Comparison of ENCODE assay signal across 11 cellular contexts in genomic region chr18:48728204-48728833, GRCh38.
DNase-seq lines count a peak whose midpoint lies in the region; TF ChIP-seq lines count a peak whose summit lies in the region.
"Had no signal": no experiment of that assay in that cellular context is flagged by ENCODE, and none has a peak within 500 bp of the region (broad histone marks: within the 10 kb centered on the region; RNA-seq: fewer than 3 reads in every experiment).

No MANE protein-coding gene starts in this region.

- intact Hi-C loops in spleen (cut with DNase I; ENCODE audit: low total_unique reads): no loop called here

- H2AFZ ChIP-seq in neural progenitor cell (replicated peaks): no peak overlapping the region

- no peak for TF ChIP-seq CTCF in neural progenitor cell (IDR thresholded peaks at IDR 0.05)
- TF ChIP-seq CTCF in BE2C (IDR thresholded peaks at IDR 0.05; ENCODE audit: low read depth, low read length): no peak
- TF ChIP-seq CTCF in spleen (IDR thresholded peaks at IDR 0.05 in 8 of 11, conservative IDR thresholded peaks at IDR 0.05 in 3 of 11): no peak

- no peaks in the 10 kb centered on the region for H4K20me1 ChIP-seq in neural progenitor cell (ENCODE audit: low read depth)

- DNase-seq in AG20443 (ENCODE audit: low spot score) (peak; percentile 90), NCI-H2029 (lab: John Stamatoyannopoulos, UW) (peak; percentile 67), cerebellar cortex (ENCODE audit: low spot score) (peak; percentile 59), myocyte (ENCODE audit: low read depth) (peak; percentile 91), GM19240 (ENCODE audit: insufficient read length, low spot score) (no peak), neural progenitor cell (ENCODE audit: low spot score) (no peak), BE2C (no peak), spleen (no peak)
- DNase-seq: Calu3 had no signal

- H3K9me3 Mint-ChIP-seq in neural progenitor cell: peaks cover 34% of the 10 kb centered on the region
- H3K9me3 Mint-ChIP-seq: activated T-helper 1 cell treated with anti-CD3 and anti-CD28 coated beads, Interleukin-12 subunit alpha, Interleukin-12 subunit beta, Interleukin-2, Interleukin-4 antibody, amounts not matched to agents 30 ng/mL and 10 ng/mL and 1 ng/mL, durations not matched to agents 14 hours and 24 hours and 36 hours; T-helper 1 cell treated with Interleukin-12 subunit alpha and Interleukin-12 subunit beta and Interleukin-4 antibody, amounts not matched to agents 30 μg/mL and 1 μg/mL, for 36 hours had no signal

- H3K9ac ChIP-seq in neural progenitor cell: no peak overlapping the region

- peaks cover 7% of the 10 kb centered on the region for H3K4me1 ChIP-seq in neural progenitor cell
- no peaks in the 10 kb centered on the region for H3K4me1 ChIP-seq in BE2C
- peaks cover 0 to 4% (median under 1%) of the 10 kb centered on the region in 6 donors for H3K4me1 ChIP-seq in spleen

- no peaks in the 10 kb centered on the region for H3K79me2 ChIP-seq in neural progenitor cell (ENCODE audit: low read depth)

- peaks cover 13% of the 10 kb centered on the region for H3K4me1 Mint-ChIP-seq in neural progenitor cell

- H3K36me3 ChIP-seq in neural progenitor cell (no peaks in the 10 kb centered on the region), BE2C (no peaks in the 10 kb centered on the region), spleen (no peaks in the 10 kb centered on the region)

- no peaks in the 10 kb centered on the region for H3K9me3 ChIP-seq in neural progenitor cell (ENCODE audit: low read depth)
- no peaks in the 10 kb centered on the region for H3K9me3 ChIP-seq in BE2C
- H3K9me3 ChIP-seq in spleen: peaks cover 0 to 6% (median 0%) of the 10 kb centered on the region in 8 donors

- WGBS in spleen, 5 donors: 63 to 78% (median 65%) methylated on average over 6 of the region's 6 CpGs

- peaks cover 13% of the 10 kb centered on the region for H3K36me3 Mint-ChIP-seq in neural progenitor cell

- peaks cover 7% of the 10 kb centered on the region for H3F3A ChIP-seq in neural progenitor cell (ENCODE audit: low read depth)

- H3K4me3 ChIP-seq in neural progenitor cell (no peak overlapping the region), BE2C (ENCODE audit: low read depth, low read length) (no peak overlapping the region), spleen (no peak overlapping the region)

- TF ChIP-seq POLR2A in spleen (IDR thresholded peaks at IDR 0.05): no peak

- no peak overlapping the region for H3K4me3 Mint-ChIP-seq in neural progenitor cell
- H3K4me3 Mint-ChIP-seq: activated T-helper 1 cell treated with anti-CD3 and anti-CD28 coated beads, Interleukin-12 subunit alpha, Interleukin-12 subunit beta, Interleukin-2, Interleukin-4 antibody, amounts not matched to agents 30 ng/mL and 10 ng/mL and 1 ng/mL, durations not matched to agents 14 hours and 24 hours and 36 hours; T-helper 1 cell treated with Interleukin-12 subunit alpha and Interleukin-12 subunit beta and Interleukin-4 antibody, amounts not matched to agents 30 μg/mL and 1 μg/mL, for 36 hours had no signal

- H3K27me3 ChIP-seq in neural progenitor cell (no peaks in the 10 kb centered on the region), BE2C (no peaks in the 10 kb centered on the region), spleen (replicated peaks in 1 of 7) (no peaks in the 10 kb centered on the region)

- no peak overlapping the region for H3K27ac Mint-ChIP-seq in neural progenitor cell
- H3K27ac Mint-ChIP-seq: activated T-helper 1 cell treated with anti-CD3 and anti-CD28 coated beads, Interleukin-12 subunit alpha, Interleukin-12 subunit beta, Interleukin-2, Interleukin-4 antibody, amounts not matched to agents 30 ng/mL and 10 ng/mL and 1 ng/mL, durations not matched to agents 14 hours and 24 hours and 36 hours; T-helper 1 cell treated with Interleukin-12 subunit alpha and Interleukin-12 subunit beta and Interleukin-4 antibody, amounts not matched to agents 30 μg/mL and 1 μg/mL, for 36 hours had no signal

- no peak overlapping the region for H3K4me2 ChIP-seq in neural progenitor cell

- H3K27ac ChIP-seq in neural progenitor cell (no peak overlapping the region), spleen (no peak overlapping the region)

- peaks cover 15% of the 10 kb centered on the region for H3K27me3 Mint-ChIP-seq in neural progenitor cell (ENCODE audit: insufficient read depth, low read depth)

Comparison
In these comparisons a context has a peak if more than half of its experiments do, and no peak if none do; other contexts are left out.
1. DNase-seq: peak in AG20443 (single experiment), NCI-H2029 (single experiment), cerebellar cortex (single experiment) and myocyte (single experiment); none in GM19240 (single experiment), neural progenitor cell (single experiment), BE2C (single experiment) and spleen (single experiment).